27 cellular contexts compared by ENCODE assay signal in the genomic region with DNA sequence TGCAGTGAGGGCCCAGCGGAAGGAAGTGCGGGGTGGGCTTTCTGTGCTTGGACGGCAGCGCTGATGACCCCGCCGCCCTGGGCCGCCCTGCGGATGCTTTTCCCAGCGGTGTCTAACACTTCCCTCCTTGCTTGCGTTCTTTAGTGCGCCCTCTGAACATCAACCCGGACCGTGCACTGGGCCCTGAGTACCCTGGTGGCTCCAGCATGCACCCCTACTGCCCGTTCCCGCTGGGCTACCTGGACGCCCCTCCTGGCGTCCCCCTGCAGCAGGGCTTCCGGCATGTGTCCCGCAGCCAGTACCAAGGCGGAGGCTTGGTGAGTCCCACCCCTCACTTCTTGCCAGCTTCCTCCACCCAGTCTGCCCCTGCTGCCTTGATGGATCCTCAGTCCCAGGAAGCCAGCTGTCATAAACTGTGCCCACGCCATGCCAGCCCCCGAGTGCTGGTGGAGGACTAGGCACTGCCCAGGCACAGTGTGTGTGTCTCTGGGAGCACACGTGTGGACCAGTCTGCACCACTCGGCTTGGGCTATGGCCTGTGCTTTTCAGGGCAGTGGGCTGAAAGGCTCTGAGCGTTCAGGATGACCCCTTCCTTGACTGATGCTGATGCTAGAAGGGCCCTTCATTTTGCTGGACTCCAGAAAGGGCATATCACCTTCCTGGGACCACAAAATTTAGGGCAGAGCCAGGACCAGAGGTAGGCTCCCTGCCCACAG. TPM values are rescaled to one million over a fixed set of nuclear protein-coding genes. Genes with fewer than 3 reads are reported as not detected.
A peak's percentile ranks its signal among the peaks of the same experiment; 100 is the strongest.
DNase-seq lines count a peak whose midpoint lies in the region; ATAC-seq, FAIRE-seq and TF ChIP-seq lines count a peak whose summit lies in the region.
"Had no signal": no experiment of that assay in that cellular context is flagged by ENCODE, and none has a peak within 500 bp of the region (broad histone marks: within the 10 kb centered on the region; RNA-seq: fewer than 3 reads in every experiment).

No MANE protein-coding gene starts in this region.

- POLR2A ChIA-PET in HepG2 (lab: Yijun Ruan, JAX): no interaction called here

- H3K4me1 Mint-ChIP-seq in endodermal cell: peaks cover 8% of the 10 kb centered on the region
- H3K4me1 Mint-ChIP-seq in nephron progenitor cell: peaks cover 69% of the 10 kb centered on the region
- H3K4me1 Mint-ChIP-seq in type B pancreatic cell (ENCODE audit: unreplicated experiment): peaks cover 8% of the 10 kb centered on the region
- H3K4me1 Mint-ChIP-seq: CD14-positive monocyte had no signal

- no peak overlapping the region for H3K4me3 ChIP-seq in HepG2 (replicated peaks in 1 of 3; ENCODE audit: insufficient read depth in 1 of 3, low read depth in 2 of 3, low read length in 3 of 3)
- no peak overlapping the region for H3K4me3 ChIP-seq in right lobe of liver
- H3K4me3 ChIP-seq in endodermal cell (ENCODE audit: low read length): no peak overlapping the region

- no peak overlapping the region for H3K27ac ChIP-seq in HepG2 (ENCODE audit: extremely low read length, insufficient read depth, low read length)
- H3K27ac ChIP-seq in right lobe of liver: no peak overlapping the region
- H3K27ac ChIP-seq in endodermal cell (ENCODE audit: low read depth, low read length): no peak overlapping the region
- H3K27ac ChIP-seq: HL-60 had no signal

- in situ Hi-C loops in HepG2 (cut with HindIII; ENCODE audit: extremely low pct_ligation_motif_present, low pct_unique_long_range_greater_than_20kb): no loop called here

- TF ChIP-seq POLR2A in HepG2 (IDR thresholded peaks at IDR 0.05; ENCODE audit: insufficient read depth in 1 of 2, low read depth in 2 of 2, low read length in 2 of 2) (no peak), right lobe of liver (IDR thresholded peaks at IDR 0.05) (no peak)

- H2AFZ ChIP-seq in HepG2 (ENCODE audit: low read length): no peak overlapping the region

- peak; percentile 23; the same call in 2 of the 3 replicates for ATAC-seq in HepG2
- ATAC-seq in right lobe of liver: no peak
- ATAC-seq in HG02759 (IDR thresholded peaks at IDR 0.05; ENCODE audit: unreplicated experiment): no peak
- ATAC-seq: HCT116 had no signal

- no peaks in the 10 kb centered on the region for H3K79me2 ChIP-seq in HepG2 (ENCODE audit: insufficient read depth, low read length)

- BruUV-seq in HepG2 (replicated peaks; lab: Mats Ljungman, UMichigan): no TSS peak

- H3K4me3 Mint-ChIP-seq in endodermal cell: no peak overlapping the region
- no peak overlapping the region for H3K4me3 Mint-ChIP-seq in nephron progenitor cell
- H3K4me3 Mint-ChIP-seq in type B pancreatic cell: no peak overlapping the region
- H3K4me3 Mint-ChIP-seq: CD14-positive monocyte; CD8-positive, alpha-beta memory T cell had no signal

- CTCF ChIA-PET in HepG2 (lab: Yijun Ruan, JAX; ENCODE audit: low intra/inter-chr PET ratio, low total read pairs): no interaction called here

- H3K4me2 ChIP-seq in HepG2 (ENCODE audit: low read depth, low read length): 0 out of 2 replicates have a peak overlapping the region, but pooled peaks have one; percentile 29

- no peaks in the 10 kb centered on the region for H4K20me1 ChIP-seq in HepG2 (ENCODE audit: insufficient read depth, low read length)

- TF ChIP-seq CTCF in HepG2 (CRISPR knock-in tag; IDR thresholded peaks at IDR 0.05) (no peak), right lobe of liver (IDR thresholded peaks at IDR 0.05) (no peak), endodermal cell (conservative IDR thresholded peaks at IDR 0.05) (no peak), nephron progenitor cell (IDR thresholded peaks at IDR 0.05) (no peak), type B pancreatic cell (conservative IDR thresholded peaks at IDR 0.05) (no peak)

- no peak for FAIRE-seq in HepG2 (lab: Jason Lieb, UNC)
- FAIRE-seq: GM12892 had no signal

- H3K27me3 Mint-ChIP-seq in endodermal cell (ENCODE audit: insufficient read depth) (peaks cover 12% of the 10 kb centered on the region), nephron progenitor cell (ENCODE audit: low read depth, poor library complexity) (peaks cover 6% of the 10 kb centered on the region), type B pancreatic cell (no peaks in the 10 kb centered on the region)
- H3K27me3 Mint-ChIP-seq: CD8-positive, alpha-beta memory T cell had no signal

- H3K9me3 Mint-ChIP-seq in endodermal cell: peaks cover 3% of the 10 kb centered on the region
- H3K9me3 Mint-ChIP-seq in nephron progenitor cell: peaks cover 9% of the 10 kb centered on the region
- H3K9me3 Mint-ChIP-seq in type B pancreatic cell: no peaks in the 10 kb centered on the region
- H3K9me3 Mint-ChIP-seq: CD8-positive, alpha-beta memory T cell had no signal

- H3K9ac ChIP-seq in HepG2 (ENCODE audit: insufficient read depth, low read depth, low read length) (no peak overlapping the region), endodermal cell (ENCODE audit: extremely low read depth, low read length, poor library complexity, severe bottlenecking) (no peak overlapping the region)

- H3K36me3 Mint-ChIP-seq in endodermal cell (ENCODE audit: low read depth) (no peaks in the 10 kb centered on the region), nephron progenitor cell (ENCODE audit: low read depth) (no peaks in the 10 kb centered on the region), type B pancreatic cell (no peaks in the 10 kb centered on the region)
- H3K36me3 Mint-ChIP-seq: CD14-positive monocyte; CD8-positive, alpha-beta memory T cell had no signal

- H3K36me3 ChIP-seq in HepG2 (replicated peaks in 1 of 2; ENCODE audit: control insufficient read depth in 1 of 2, insufficient read depth in 2 of 2, low read length in 2 of 2): no peaks in the 10 kb centered on the region
- H3K36me3 ChIP-seq in right lobe of liver: no peaks in the 10 kb centered on the region
- H3K36me3 ChIP-seq in endodermal cell (ENCODE audit: control insufficient read depth, insufficient read depth, low read length): no peaks in the 10 kb centered on the region
- H3K36me3 ChIP-seq: BE2C had no signal

- DNase-seq in HepG2 (ENCODE audit: low spot score) (no peak), right lobe of liver (no peak), endodermal cell (peak; percentile 49), nephron progenitor cell (no peak), type B pancreatic cell (ENCODE audit: extremely low spot score, unreplicated experiment) (peak; percentile 65), activated T-cell treated with anti-CD3 and anti-CD28 coated beads for 4 hours (no peak), SKM-1 (lab: John Stamatoyannopoulos, UW; ENCODE audit: unreplicated experiment) (no peak)
- DNase-seq: 8988T; ACHN; BE2C; Calu3; CD8-positive, alpha-beta memory T cell; DMS79 treated with DMSO at 0.1 percent for 48 hours; GF-D8; NCI-H1048; NCI-H1694; NCI-H2029 treated with DMSO at 0.1 percent for 48 hours; NCI-H526 treated with DMSO at 0.1 percent for 48 hours; RPMI8226; SHP77 had no signal

- TF ChIP-seq RAD21 in HepG2 (CRISPR knock-in tag; IDR thresholded peaks at IDR 0.05): no peak

- H3K27ac Mint-ChIP-seq in endodermal cell (no peak overlapping the region), nephron progenitor cell (peak overlapping the region; percentile 96), type B pancreatic cell (no peak overlapping the region)
- H3K27ac Mint-ChIP-seq: CD8-positive, alpha-beta memory T cell had no signal

- no peak for TF ChIP-seq EP300 in HepG2 (IDR thresholded peaks at IDR 0.05; ENCODE audit: low read depth in 2 of 2, low read length in 2 of 2)
- no peak for TF ChIP-seq EP300 in HepG2 (CRISPR knock-in tag; IDR thresholded peaks at IDR 0.05; ENCODE audit: borderline replicate concordance)

- H3K27me3 ChIP-seq in HepG2 (ENCODE audit: control insufficient read depth in 1 of 2, insufficient read depth in 2 of 2, low read length in 2 of 2): peaks cover 3 to 34% of the 10 kb centered on the region in 2 experiments; a peak in 3 of 5 replicates
- no peaks in the 10 kb centered on the region for H3K27me3 ChIP-seq in right lobe of liver
- no peaks in the 10 kb centered on the region for H3K27me3 ChIP-seq in endodermal cell (ENCODE audit: control insufficient read depth, insufficient read depth, low read length, poor library complexity, severe bottlenecking)
- H3K27me3 ChIP-seq: BE2C had no signal

- no peaks in the 10 kb centered on the region for H3K4me1 ChIP-seq in HepG2 (ENCODE audit: insufficient read depth, low read length)
- no peaks in the 10 kb centered on the region for H3K4me1 ChIP-seq in right lobe of liver
- H3K4me1 ChIP-seq in endodermal cell (ENCODE audit: control insufficient read depth, insufficient read depth, low read length): no peaks in the 10 kb centered on the region
- H3K4me1 ChIP-seq: BE2C had no signal

- H3K9me3 ChIP-seq in HepG2 (ENCODE audit: low read length) (no peaks in the 10 kb centered on the region), right lobe of liver (no peaks in the 10 kb centered on the region), endodermal cell (ENCODE audit: control insufficient read depth, low read length) (no peaks in the 10 kb centered on the region)
- H3K9me3 ChIP-seq: BE2C had no signal

- WGBS in HepG2 (ENCODE audit: low lambda C conversion rate): 87% methylated on average over 20 of the region's 25 CpGs
- no CpG with 5 or more reads among the region's 25 CpGs for WGBS in right lobe of liver (ENCODE audit: insufficient coverage, low coverage, low lambda C conversion rate, missing lambda C conversion rate)
- 90 to 94% methylated on average over 19 to 25 of the region's 25 CpGs for WGBS in endodermal cell (ENCODE audit: insufficient coverage in 1 of 2, insufficient read length in 1 of 2), 2 experiments

- intact Hi-C loops in HepG2 (cut with micrococcal nuclease; ENCODE audit: unreplicated experiment): no loop called here
- intact Hi-C loops in right lobe of liver (cut with DNase I): no loop called here

RNA-seq across cellular contexts. Expression of a gene that starts 2.3 kb away (rescaled TPM):
- not detected in 2 replicates for total RNA-seq in HepG2 (2016; rRNA removed; fragmentation: Illumina TruSeq; extraction: Trizol)
- total RNA-seq in HepG2 (2016; cell fraction: cytosol; rRNA removed; fragmentation: Illumina TruSeq; extraction: Trizol; ENCODE audit: low read depth): not detected in 2 replicates
- not detected in 2 replicates for total RNA-seq in HepG2 (2016; cell fraction: insoluble cytoplasmic fraction; rRNA removed; fragmentation: Illumina TruSeq; extraction: Trizol)
- total RNA-seq in HepG2 (2016; cell fraction: membrane; rRNA removed; fragmentation: Illumina TruSeq; extraction: Trizol): not detected in 2 replicates
- not detected in 2 replicates for total RNA-seq in HepG2 (2016; cell fraction: nucleus; rRNA removed; fragmentation: Illumina TruSeq; extraction: Trizol)
- not detected in 2 replicates for polyA plus RNA-seq in HepG2 (2011; rRNA removed)
- not detected in 2 replicates for polyA plus RNA-seq in HepG2 (2011; cell fraction: cytosol; rRNA removed)
- polyA plus RNA-seq in HepG2 (2011; cell fraction: nucleus; rRNA removed): not detected in 2 replicates
- not detected in 2 replicates for polyA plus RNA-seq in HepG2 (2012)
- polyA plus RNA-seq in HepG2 (2016; cell fraction: cytosol; fragmentation: Illumina TruSeq; extraction: Trizol; ENCODE audit: low read depth): not detected in 2 replicates
- polyA plus RNA-seq in HepG2 (2016; cell fraction: insoluble cytoplasmic fraction; fragmentation: Illumina TruSeq; extraction: Trizol; ENCODE audit: low read depth): not detected in 2 replicates
- polyA plus RNA-seq in HepG2 (2016; cell fraction: membrane; fragmentation: Illumina TruSeq; extraction: Trizol; ENCODE audit: low read depth): not detected in 2 replicates
- not detected in 2 replicates for polyA plus RNA-seq in HepG2 (2016; cell fraction: nucleus; fragmentation: Illumina TruSeq; extraction: Trizol; ENCODE audit: insufficient read depth, low read depth)
- not detected in 2 replicates for polyA minus RNA-seq in HepG2 (2011; rRNA and poly(A)+ RNA removed; ENCODE audit: low replicate concordance)
- not detected in 2 replicates for polyA minus RNA-seq in HepG2 (2011; cell fraction: cytosol; rRNA and poly(A)+ RNA removed)
- polyA minus RNA-seq in HepG2 (2011; cell fraction: nucleus; rRNA and poly(A)+ RNA removed): not detected in 2 replicates
- not detected for total RNA-seq in right lobe of liver
- not detected for total RNA-seq in endodermal cell
- polyA plus RNA-seq in endodermal cell (2013, experiment 1 of 2): not detected
- not detected for polyA plus RNA-seq in endodermal cell (2013, experiment 2 of 2)
- total RNA-seq in type B pancreatic cell (ENCODE audit: low replicate concordance): not detected in 2 replicates
- total RNA-seq: Calu3; CD8-positive, alpha-beta memory T cell; H4; NCI-H460 had no signal
- polyA plus RNA-seq: CD14-positive monocyte; CD8-positive, alpha-beta memory T cell had no signal

Comparison
In these comparisons a context has a peak if more than half of its experiments do, and no peak if none do; other contexts are left out.
1. DNase-seq: peak in endodermal cell (single experiment) and type B pancreatic cell (single experiment); none in HepG2 (single experiment), right lobe of liver (0 of 3), nephron progenitor cell (single experiment), activated T-cell treated with anti-CD3 and anti-CD28 coated beads for 4 hours (single experiment) and SKM-1 (single experiment).